Comparison of ENCODE assay signal across 8 cellular contexts in genomic region chr1:26827205-26827604, GRCh38. TPM values are rescaled to one million over a fixed set of nuclear protein-coding genes. Genes with fewer than 3 reads are reported as not detected.
DNase-seq lines count a peak whose midpoint lies in the region; ATAC-seq and TF ChIP-seq lines count a peak whose summit lies in the region.

No MANE protein-coding gene starts in this region.

- peaks cover 69% of the 10 kb centered on the region for H3K4me1 Mint-ChIP-seq in CD8-positive, alpha-beta T cell (ENCODE audit: low read depth)

- TF ChIP-seq POLR2A in Peyer's patch (IDR thresholded peaks at IDR 0.05), result no peak
- no peak for TF ChIP-seq POLR2A in esophagus muscularis mucosa (IDR thresholded peaks at IDR 0.05; ENCODE audit: low read depth)

- H3K36me3 ChIP-seq in CD8-positive, alpha-beta T cell (ENCODE audit: insufficient read depth, low read length), result peaks cover under 1% of the 10 kb centered on the region
- H3K36me3 ChIP-seq in Peyer's patch (peaks cover 0 to 3% (median 0%) of the 10 kb centered on the region in 3 donors), esophagus muscularis mucosa (peaks cover under 1 to 21% (median 8%) of the 10 kb centered on the region in 4 donors), osteoblast (ENCODE audit: insufficient read depth, low read length) (peaks cover 12% of the 10 kb centered on the region)

- H3K27me3 ChIP-seq in CD8-positive, alpha-beta T cell (ENCODE audit: insufficient read depth, low read length), result no peaks in the 10 kb centered on the region
- H3K27me3 ChIP-seq in Peyer's patch (no peaks in the 10 kb centered on the region), esophagus muscularis mucosa (no peaks in the 10 kb centered on the region), osteoblast (ENCODE audit: insufficient read depth, low read length) (no peaks in the 10 kb centered on the region)

- ATAC-seq in CD8-positive, alpha-beta T cell, result no peak
- no peak for ATAC-seq in HG02623 (IDR thresholded peaks at IDR 0.05; ENCODE audit: unreplicated experiment)

- peaks cover 54% of the 10 kb centered on the region for H3K79me2 ChIP-seq in osteoblast (ENCODE audit: insufficient read depth, low read length)

- peaks cover 33% of the 10 kb centered on the region for H4K20me1 ChIP-seq in osteoblast (ENCODE audit: insufficient read depth, low read length)

- H2AFZ ChIP-seq in osteoblast (ENCODE audit: low read length), result no peak overlapping the region

- peak overlapping the region; percentile 91 for H3K4me2 ChIP-seq in osteoblast (ENCODE audit: insufficient read depth, low read length)

- DNase-seq in CD8-positive, alpha-beta T cell, result no peak
- DNase-seq in Peyer's patch (no peak), esophagus muscularis mucosa (ENCODE audit: extremely low spot score) (no peak), osteoblast (ENCODE audit: insufficient read length, low spot score, missing footprints) (no peak), dedifferentiated amniotic fluid mesenchymal stem cell (ENCODE audit: extremely low spot score) (no peak), DMS153 treated with DMSO at 0.1 percent for 48 hours (lab: John Stamatoyannopoulos, UW; ENCODE audit: unreplicated experiment) (no peak), NCI-H2029 treated with DMSO at 0.1 percent for 48 hours (lab: John Stamatoyannopoulos, UW) (no peak)

- TF ChIP-seq CTCF in CD8-positive, alpha-beta T cell (IDR thresholded peaks at IDR 0.05), result no peak
- TF ChIP-seq CTCF in Peyer's patch (IDR thresholded peaks at IDR 0.05), result no peak
- no peak for TF ChIP-seq CTCF in esophagus muscularis mucosa (IDR thresholded peaks at IDR 0.05)
- TF ChIP-seq CTCF in osteoblast (IDR thresholded peaks at IDR 0.05; ENCODE audit: extremely low read depth, low read depth, low read length), result no peak

- CTCF ChIA-PET in CD8-positive, alpha-beta T cell (lab: Charles Lee), result interaction anchor here (2.2 kb wide), 1 partner anchor 224 kb away, joined by 6 read pairs; no protein-coding TSS in a partner anchor

- intact Hi-C loops in CD8-positive, alpha-beta T cell (cut with DNase I, micrococcal nuclease), result loop anchor here in 1 of 2 experiments (2.0 to 5.0 kb wide), 3 partner anchors 38 to 285 kb away; partner anchors contain the start of gene GPN2
- intact Hi-C loops in esophagus muscularis mucosa (cut with DNase I), result no loop called here

- POLR2A ChIA-PET in CD8-positive, alpha-beta T cell (lab: Charles Lee), result interaction anchor here (1.2 kb wide), 1 partner anchor 38 kb away, joined by 4 read pairs; no protein-coding TSS in a partner anchor

- peaks cover 54% of the 10 kb centered on the region for H3K4me1 ChIP-seq in CD8-positive, alpha-beta T cell (ENCODE audit: insufficient read depth, low read length)
- H3K4me1 ChIP-seq in Peyer's patch, result peaks cover 3 to 39% (median 15%) of the 10 kb centered on the region in 4 donors
- peaks cover 30 to 45% (median 44%) of the 10 kb centered on the region in 4 donors for H3K4me1 ChIP-seq in esophagus muscularis mucosa
- peaks cover 30% of the 10 kb centered on the region for H3K4me1 ChIP-seq in osteoblast (ENCODE audit: insufficient read depth, low read length)

- H3K27ac Mint-ChIP-seq in CD8-positive, alpha-beta T cell, result peak overlapping the region; percentile 96

- no peaks in the 10 kb centered on the region for H3K27me3 Mint-ChIP-seq in CD8-positive, alpha-beta T cell (ENCODE audit: low read depth)

- H3K9me3 Mint-ChIP-seq in CD8-positive, alpha-beta T cell, result no peaks in the 10 kb centered on the region

- TF ChIP-seq EP300 in esophagus muscularis mucosa (IDR thresholded peaks at IDR 0.05), result no peak

- H3K4me3 ChIP-seq in CD8-positive, alpha-beta T cell (ENCODE audit: low read depth, low read length), result peak overlapping the region; percentile 58
- H3K4me3 ChIP-seq in Peyer's patch, result peak overlapping the region; percentile 68 to 93 (median 84)
- peak overlapping the region; percentile 71 to 84 (median 81) for H3K4me3 ChIP-seq in esophagus muscularis mucosa
- H3K4me3 ChIP-seq in osteoblast (ENCODE audit: insufficient read depth, low read length), result peak overlapping the region; percentile 81

- H3K36me3 Mint-ChIP-seq in CD8-positive, alpha-beta T cell, result peaks cover 28% of the 10 kb centered on the region

- 4% methylated on average over 10 of the region's 10 CpGs for WGBS in esophagus muscularis mucosa

- peak overlapping the region; percentile 94 for H3K4me3 Mint-ChIP-seq in CD8-positive, alpha-beta T cell

- no peaks in the 10 kb centered on the region for H3K9me3 ChIP-seq in CD8-positive, alpha-beta T cell (ENCODE audit: low read length)
- no peaks in the 10 kb centered on the region for H3K9me3 ChIP-seq in Peyer's patch
- no peaks in the 10 kb centered on the region for H3K9me3 ChIP-seq in esophagus muscularis mucosa
- H3K9me3 ChIP-seq in osteoblast (ENCODE audit: low read depth, low read length), result no peaks in the 10 kb centered on the region

- peak overlapping the region; percentile 46 for H3K27ac ChIP-seq in CD8-positive, alpha-beta T cell (ENCODE audit: low read depth, low read length)
- peak overlapping the region; percentile 70 to 87 (median 80) for H3K27ac ChIP-seq in Peyer's patch
- peak overlapping the region; percentile 62 to 81 (median 80) for H3K27ac ChIP-seq in esophagus muscularis mucosa (replicated peaks in 1 of 4)
- H3K27ac ChIP-seq in osteoblast (ENCODE audit: low read depth, low read length), result peak overlapping the region; percentile 23

RNA-seq across cellular contexts. Expression of gene ZDHHC18, which starts 0.7 kb away (rescaled TPM):
- total RNA-seq in CD8-positive, alpha-beta T cell, result 10 to 100 TPM; 55.2 to 55.4 TPM
- 10 to 100 TPM; 12.4 to 40.3 (median 29.0) TPM for total RNA-seq in Peyer's patch
- total RNA-seq in esophagus muscularis mucosa, result 10 to 100 TPM in 3 of 4 donors, 1 to 10 TPM in 1; 9.6 to 31.7 (median 20.8) TPM
- total RNA-seq in osteoblast, result 6.2 and 7.6 TPM in 2 replicates

RNA-seq across cellular contexts. Expression of gene SFN, which starts 35.7 kb away (rescaled TPM):
- 1 to 10 TPM; 1.1 TPM for total RNA-seq in CD8-positive, alpha-beta T cell
- 10 to 100 TPM; 19.8 to 66.6 (median 44.6) TPM for total RNA-seq in Peyer's patch
- total RNA-seq in esophagus muscularis mucosa, result 1 to 10 TPM in 1 of 4 donors, under 1 TPM in 1, not detected in 2; 0.33 to 1.7 TPM
- under 0.01 and 0.29 TPM in 2 replicates for total RNA-seq in osteoblast

RNA-seq across cellular contexts. Expression of gene PIGV, which starts 39.5 kb away (rescaled TPM):
- 10 to 100 TPM in 1 of 2 experiments, 1 to 10 TPM in 1; 9.5 to 12.7 TPM for total RNA-seq in CD8-positive, alpha-beta T cell
- total RNA-seq in Peyer's patch (10 to 100 TPM in 3 of 4 donors, 1 to 10 TPM in 1; 9.9 to 24.5 (median 18.1) TPM), esophagus muscularis mucosa (10 to 100 TPM; 11.8 to 15.2 (median 13.7) TPM), osteoblast (18.1 and 19.2 TPM in 2 replicates)

Comparison
In these comparisons a context has a peak if more than half of its experiments do, and no peak if none do; other contexts are left out.
1. H3K27ac ChIP-seq: peak in every context shown above with its lines; median percentile 80 in esophagus muscularis mucosa; 80 in Peyer's patch; 46 in CD8-positive, alpha-beta T cell; 23 in osteoblast.
2. RNA of gene SFN, which starts 35.7 kb away (total RNA-seq): 19.8 to 66.6 TPM in Peyer's patch; 1.1 TPM in CD8-positive, alpha-beta T cell, 0.33 to 1.7 TPM in esophagus muscularis mucosa and under 0.01 to 0.29 TPM in osteoblast; every median in the first group is over 4 times any median in the second.
3. Peak in every context shown above with its lines, with median percentiles within 50 percentile points of each other: H3K4me3 ChIP-seq.